ENCODE assay signal across 1 cellular context in genomic region chr12:41140117-41140516, GRCh38.
TF ChIP-seq lines count a peak whose summit lies in the region.

No MANE protein-coding gene starts in this region.

TF ChIP-seq in SK-N-SH, 30 proteins besides CTCF, POLR2A, EP300 and RAD21 (continued from another document):
- TF ChIP-seq, protein P1, sequence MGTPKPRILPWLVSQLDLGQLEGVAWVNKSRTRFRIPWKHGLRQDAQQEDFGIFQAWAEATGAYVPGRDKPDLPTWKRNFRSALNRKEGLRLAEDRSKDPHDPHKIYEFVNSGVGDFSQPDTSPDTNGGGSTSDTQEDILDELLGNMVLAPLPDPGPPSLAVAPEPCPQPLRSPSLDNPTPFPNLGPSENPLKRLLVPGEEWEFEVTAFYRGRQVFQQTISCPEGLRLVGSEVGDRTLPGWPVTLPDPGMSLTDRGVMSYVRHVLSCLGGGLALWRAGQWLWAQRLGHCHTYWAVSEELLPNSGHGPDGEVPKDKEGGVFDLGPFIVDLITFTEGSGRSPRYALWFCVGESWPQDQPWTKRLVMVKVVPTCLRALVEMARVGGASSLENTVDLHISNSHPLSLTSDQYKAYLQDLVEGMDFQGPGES (IDR thresholded peaks at IDR 0.05; ENCODE audit: low read depth, low read length) = no peak
- TF ChIP-seq, protein P2, sequence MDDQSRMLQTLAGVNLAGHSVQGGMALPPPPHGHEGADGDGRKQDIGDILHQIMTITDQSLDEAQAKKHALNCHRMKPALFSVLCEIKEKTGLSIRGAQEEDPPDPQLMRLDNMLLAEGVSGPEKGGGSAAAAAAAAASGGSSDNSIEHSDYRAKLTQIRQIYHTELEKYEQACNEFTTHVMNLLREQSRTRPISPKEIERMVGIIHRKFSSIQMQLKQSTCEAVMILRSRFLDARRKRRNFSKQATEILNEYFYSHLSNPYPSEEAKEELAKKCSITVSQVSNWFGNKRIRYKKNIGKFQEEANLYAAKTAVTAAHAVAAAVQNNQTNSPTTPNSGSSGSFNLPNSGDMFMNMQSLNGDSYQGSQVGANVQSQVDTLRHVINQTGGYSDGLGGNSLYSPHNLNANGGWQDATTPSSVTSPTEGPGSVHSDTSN (IDR thresholded peaks at IDR 0.05) = no peak
- TF ChIP-seq TEAD4 (IDR thresholded peaks at IDR 0.05; ENCODE audit: borderline replicate concordance, insufficient read depth) (no peak), NFIC (IDR thresholded peaks at IDR 0.05; ENCODE audit: borderline replicate concordance) (no peak), SIN3A (IDR thresholded peaks at IDR 0.05; ENCODE audit: borderline replicate concordance, low read depth, low read length) (no peak), GABPA (IDR thresholded peaks at IDR 0.05; ENCODE audit: low read depth) (no peak), RFX5 (IDR thresholded peaks at IDR 0.05; ENCODE audit: low read length) (no peak), MXI1 (IDR thresholded peaks at IDR 0.05; ENCODE audit: low read depth, low read length) (no peak), SMC3 (IDR thresholded peaks at IDR 0.05; ENCODE audit: low read depth, low read length) (no peak)
- TF ChIP-seq, protein P3, sequence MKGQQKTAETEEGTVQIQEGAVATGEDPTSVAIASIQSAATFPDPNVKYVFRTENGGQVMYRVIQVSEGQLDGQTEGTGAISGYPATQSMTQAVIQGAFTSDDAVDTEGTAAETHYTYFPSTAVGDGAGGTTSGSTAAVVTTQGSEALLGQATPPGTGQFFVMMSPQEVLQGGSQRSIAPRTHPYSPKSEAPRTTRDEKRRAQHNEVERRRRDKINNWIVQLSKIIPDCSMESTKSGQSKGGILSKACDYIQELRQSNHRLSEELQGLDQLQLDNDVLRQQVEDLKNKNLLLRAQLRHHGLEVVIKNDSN (IDR thresholded peaks at IDR 0.05; ENCODE audit: borderline replicate concordance, low read depth) = no peak
- TF ChIP-seq, protein P4, sequence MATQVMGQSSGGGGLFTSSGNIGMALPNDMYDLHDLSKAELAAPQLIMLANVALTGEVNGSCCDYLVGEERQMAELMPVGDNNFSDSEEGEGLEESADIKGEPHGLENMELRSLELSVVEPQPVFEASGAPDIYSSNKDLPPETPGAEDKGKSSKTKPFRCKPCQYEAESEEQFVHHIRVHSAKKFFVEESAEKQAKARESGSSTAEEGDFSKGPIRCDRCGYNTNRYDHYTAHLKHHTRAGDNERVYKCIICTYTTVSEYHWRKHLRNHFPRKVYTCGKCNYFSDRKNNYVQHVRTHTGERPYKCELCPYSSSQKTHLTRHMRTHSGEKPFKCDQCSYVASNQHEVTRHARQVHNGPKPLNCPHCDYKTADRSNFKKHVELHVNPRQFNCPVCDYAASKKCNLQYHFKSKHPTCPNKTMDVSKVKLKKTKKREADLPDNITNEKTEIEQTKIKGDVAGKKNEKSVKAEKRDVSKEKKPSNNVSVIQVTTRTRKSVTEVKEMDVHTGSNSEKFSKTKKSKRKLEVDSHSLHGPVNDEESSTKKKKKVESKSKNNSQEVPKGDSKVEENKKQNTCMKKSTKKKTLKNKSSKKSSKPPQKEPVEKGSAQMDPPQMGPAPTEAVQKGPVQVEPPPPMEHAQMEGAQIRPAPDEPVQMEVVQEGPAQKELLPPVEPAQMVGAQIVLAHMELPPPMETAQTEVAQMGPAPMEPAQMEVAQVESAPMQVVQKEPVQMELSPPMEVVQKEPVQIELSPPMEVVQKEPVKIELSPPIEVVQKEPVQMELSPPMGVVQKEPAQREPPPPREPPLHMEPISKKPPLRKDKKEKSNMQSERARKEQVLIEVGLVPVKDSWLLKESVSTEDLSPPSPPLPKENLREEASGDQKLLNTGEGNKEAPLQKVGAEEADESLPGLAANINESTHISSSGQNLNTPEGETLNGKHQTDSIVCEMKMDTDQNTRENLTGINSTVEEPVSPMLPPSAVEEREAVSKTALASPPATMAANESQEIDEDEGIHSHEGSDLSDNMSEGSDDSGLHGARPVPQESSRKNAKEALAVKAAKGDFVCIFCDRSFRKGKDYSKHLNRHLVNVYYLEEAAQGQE (IDR thresholded peaks at IDR 0.05; ENCODE audit: low read depth, low read length) = no peak
- TF ChIP-seq, protein P5, sequence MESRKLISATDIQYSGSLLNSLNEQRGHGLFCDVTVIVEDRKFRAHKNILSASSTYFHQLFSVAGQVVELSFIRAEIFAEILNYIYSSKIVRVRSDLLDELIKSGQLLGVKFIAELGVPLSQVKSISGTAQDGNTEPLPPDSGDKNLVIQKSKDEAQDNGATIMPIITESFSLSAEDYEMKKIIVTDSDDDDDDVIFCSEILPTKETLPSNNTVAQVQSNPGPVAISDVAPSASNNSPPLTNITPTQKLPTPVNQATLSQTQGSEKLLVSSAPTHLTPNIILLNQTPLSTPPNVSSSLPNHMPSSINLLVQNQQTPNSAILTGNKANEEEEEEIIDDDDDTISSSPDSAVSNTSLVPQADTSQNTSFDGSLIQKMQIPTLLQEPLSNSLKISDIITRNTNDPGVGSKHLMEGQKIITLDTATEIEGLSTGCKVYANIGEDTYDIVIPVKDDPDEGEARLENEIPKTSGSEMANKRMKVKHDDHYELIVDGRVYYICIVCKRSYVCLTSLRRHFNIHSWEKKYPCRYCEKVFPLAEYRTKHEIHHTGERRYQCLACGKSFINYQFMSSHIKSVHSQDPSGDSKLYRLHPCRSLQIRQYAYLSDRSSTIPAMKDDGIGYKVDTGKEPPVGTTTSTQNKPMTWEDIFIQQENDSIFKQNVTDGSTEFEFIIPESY (IDR thresholded peaks at IDR 0.05; ENCODE audit: borderline replicate concordance, low read depth) = no peak
